ENCODE assay signal across 27 cellular contexts in the genomic region with DNA sequence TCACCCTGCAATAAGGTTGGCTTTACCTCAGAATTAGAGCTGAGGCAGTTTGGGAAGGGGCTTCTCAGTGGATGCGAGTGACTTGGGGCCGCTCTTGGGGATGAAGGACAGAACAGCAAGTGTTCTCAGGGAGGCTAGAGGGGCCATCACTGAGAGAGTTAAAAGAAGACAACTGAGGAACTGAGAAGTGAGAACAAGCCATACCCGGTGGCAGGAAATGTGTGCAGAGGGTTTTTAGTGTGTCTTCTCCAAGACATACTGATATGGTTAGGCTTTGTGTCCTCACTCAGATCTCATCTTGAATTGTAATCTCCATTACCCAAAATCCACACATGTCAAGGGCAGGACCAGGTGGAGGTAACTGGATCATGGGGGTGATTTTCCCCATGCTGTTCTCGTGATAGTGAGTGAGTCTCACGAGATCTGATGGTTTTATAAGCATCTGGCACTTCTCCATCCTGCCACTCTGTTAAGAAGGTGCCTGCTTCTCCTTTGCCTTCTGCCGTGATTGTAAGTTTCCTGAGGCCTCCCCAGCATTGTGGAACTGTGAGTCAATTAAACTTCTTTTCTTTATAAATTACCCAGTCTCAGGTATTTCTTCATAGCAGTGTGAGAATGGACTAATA.
"Had no signal": no experiment of that assay in that cellular context is flagged by ENCODE, and none has a peak within 500 bp of the region (broad histone marks: within the 10 kb centered on the region; RNA-seq: fewer than 3 reads in every experiment).

No MANE protein-coding gene starts in this region.

- H3K36me3 ChIP-seq: breast epithelium, MG63 had no signal

- H3K4me1 Mint-ChIP-seq: activated B cell treated with CpG ODN at 0.5 μM for 24 hours had no signal

- H3K36me3 Mint-ChIP-seq: activated naive CD8-positive, alpha-beta T cell treated with anti-CD3 and anti-CD28 coated beads, Interleukin-2, amount 10 ng/mL, durations not matched to agents 7 days and 5 days had no signal

- FAIRE-seq: RCC 7860, TTC549 had no signal

- H3K4me3 Mint-ChIP-seq: activated B cell treated with CpG ODN at 0.5 μM for 24 hours; activated CD8-positive, alpha-beta T cell treated with anti-CD3 and anti-CD28 coated beads, Interleukin-2, amount 10 ng/mL, durations not matched to agents 7 days and 5 days; activated naive CD8-positive, alpha-beta T cell treated with anti-CD3 and anti-CD28 coated beads, Interleukin-2, amount 10 ng/mL, durations not matched to agents 7 days and 5 days; T-cell had no signal

- H3K4me3 ChIP-seq: breast epithelium, MG63, SK-N-MC had no signal

- H3K4me1 ChIP-seq: breast epithelium had no signal

- H3K27ac Mint-ChIP-seq: activated B cell treated with CpG ODN at 0.5 μM for 24 hours; activated CD8-positive, alpha-beta T cell treated with anti-CD3 and anti-CD28 coated beads, Interleukin-2, amount 10 ng/mL, durations not matched to agents 7 days and 5 days; activated naive CD8-positive, alpha-beta T cell treated with anti-CD3 and anti-CD28 coated beads, Interleukin-2, amount 10 ng/mL, durations not matched to agents 7 days and 5 days; T-cell had no signal

- ATAC-seq: activated CD8-positive, alpha-beta T cell treated with anti-CD3 and anti-CD28 coated beads, Interleukin-2, amount 10 ng/mL, durations not matched to agents 7 days and 5 days; PC-3; T-cell had no signal

- DNase-seq: activated B cell treated with CpG ODN at 0.5 μM for 24 hours; activated CD4-positive, alpha-beta T cell treated with anti-CD3 and anti-CD28 coated beads for 1 hour; activated CD4-positive, alpha-beta T cell treated with anti-CD3 and anti-CD28 coated beads, Interleukin-2, amount 50 U/mL, for 1 hour; activated CD8-positive, alpha-beta memory T cell treated with anti-CD3 and anti-CD28 coated beads, Interleukin-2, amount 50 U/mL, for 48 hours; activated CD8-positive, alpha-beta T cell treated with anti-CD3 and anti-CD28 coated beads, Interleukin-2, amount 10 ng/mL, durations not matched to agents 7 days and 5 days; activated naive CD4-positive, alpha-beta T cell treated with anti-CD3 and anti-CD28 coated beads, Interleukin-2, amount 50 U/mL, for 16 hours; activated naive CD8-positive, alpha-beta T cell treated with anti-CD3 and anti-CD28 coated beads, Interleukin-2, amount 10 ng/mL, durations not matched to agents 7 days and 5 days; activated T-cell treated with anti-CD3 and anti-CD28 coated beads, Interleukin-2, amount 50 U/mL, for 1 hour; aorta; central memory CD4-positive, alpha-beta T cell; MG63; NCI-H1105; NCI-H1436; NCI-H1694 treated with DMSO at 0.1 percent for 48 hours; NCI-H2029 treated with DMSO at 0.1 percent for 48 hours; NCI-H345; NCI-H510A; NCI-H526 treated with DMSO at 0.1 percent for 48 hours; PC-3; SIG-M5; T-cell; T-helper 2 cell; T1000 had no signal

- H3K27ac ChIP-seq: breast epithelium, SK-N-MC had no signal
